18 cellular contexts compared by ENCODE assay signal in genomic region chr13:110259651-110260050, GRCh38. TPM values are rescaled to one million over a fixed set of nuclear protein-coding genes. Genes with fewer than 3 reads are reported as not detected.
DNase-seq lines count a peak whose midpoint lies in the region; ATAC-seq and TF ChIP-seq lines count a peak whose summit lies in the region.
"Had no signal": no experiment of that assay in that cellular context is flagged by ENCODE, and none has a peak within 500 bp of the region (broad histone marks: within the 10 kb centered on the region; RNA-seq: fewer than 3 reads in every experiment).

No MANE protein-coding gene starts in this region.

- DNase-seq in heart right ventricle (no peak), left cardiac atrium (no peak), colonic mucosa (no peak), uterus (no peak), occipital lobe (lab: John Stamatoyannopoulos, UW) (no peak)
- no peak for DNase-seq in activated CD8-positive, alpha-beta T cell treated with anti-CD3 and anti-CD28 coated beads for 36 hours
- DNase-seq: activated CD4-positive, alpha-beta T cell treated with anti-CD3 and anti-CD28 coated beads, Interleukin-2, amount 50 U/mL, for 1 hour; activated T-cell treated with anti-CD3 and anti-CD28 coated beads, Interleukin-2, amount 50 U/mL, for 48 hours; CD8-positive, alpha-beta T cell; naive thymus-derived CD4-positive, alpha-beta T cell; NCI-H2029 treated with DMSO at 0.1 percent for 48 hours; NCI-H524 treated with DMSO at 0.1 percent for 48 hours; stimulated activated CD4-positive, alpha-beta T cell treated with anti-CD3 and anti-CD28 coated beads, Interleukin-4, amount 100 ng/mL, for 24 hours; upper lobe of right lung had no signal

- peaks cover 9% of the 10 kb centered on the region for H3K27me3 Mint-ChIP-seq in activated CD8-positive, alpha-beta T cell treated with anti-CD3 and anti-CD28 coated beads for 36 hours

- TF ChIP-seq POLR2A in uterus (IDR thresholded peaks at IDR 0.05) = no peak

- H3K36me3 Mint-ChIP-seq in activated CD8-positive, alpha-beta T cell treated with anti-CD3 and anti-CD28 coated beads for 36 hours (ENCODE audit: low read depth) = no peaks in the 10 kb centered on the region
- H3K36me3 Mint-ChIP-seq: CD8-positive, alpha-beta T cell had no signal

- H3K27ac Mint-ChIP-seq in activated CD8-positive, alpha-beta T cell treated with anti-CD3 and anti-CD28 coated beads for 36 hours = no peak overlapping the region
- H3K27ac Mint-ChIP-seq: CD8-positive, alpha-beta T cell; GM23338; naive thymus-derived CD4-positive, alpha-beta T cell had no signal

- H3K9me3 Mint-ChIP-seq in activated CD8-positive, alpha-beta T cell treated with anti-CD3 and anti-CD28 coated beads for 36 hours = peaks cover 3% of the 10 kb centered on the region
- H3K9me3 Mint-ChIP-seq: GM23338 had no signal

- CTCF ChIA-PET in activated CD8-positive, alpha-beta T cell treated with anti-CD3 and anti-CD28 coated beads for 36 hours (lab: Charles Lee) = no interaction called here

- H3K4me1 ChIP-seq in heart right ventricle = peaks cover 18 to 88% (median 56%) of the 10 kb centered on the region in 9 donors
- H3K4me1 ChIP-seq in colonic mucosa = no peaks in the 10 kb centered on the region
- peaks cover 16 to 49% of the 10 kb centered on the region in 2 donors for H3K4me1 ChIP-seq in muscle layer of duodenum (ENCODE audit: control insufficient read depth in 1 of 2, insufficient read depth in 2 of 2, low read length in 2 of 2)
- peaks cover 0 to 16% of the 10 kb centered on the region in 2 donors for H3K4me1 ChIP-seq in uterus

- H3K36me3 ChIP-seq in heart right ventricle (no peaks in the 10 kb centered on the region), colonic mucosa (no peaks in the 10 kb centered on the region), muscle layer of duodenum (ENCODE audit: control insufficient read depth in 1 of 2, insufficient read depth in 2 of 2, low read length in 2 of 2) (no peaks in the 10 kb centered on the region), uterus (no peaks in the 10 kb centered on the region)
- H3K36me3 ChIP-seq: upper lobe of right lung had no signal

- ATAC-seq in heart right ventricle (no peak), left cardiac atrium (no peak), HG03565 (IDR thresholded peaks at IDR 0.05; ENCODE audit: unreplicated experiment) (no peak)
- no peak for ATAC-seq in activated CD8-positive, alpha-beta T cell treated with anti-CD3 and anti-CD28 coated beads for 36 hours
- ATAC-seq: CD8-positive, alpha-beta T cell; esophagus mucosa; GM23338; naive thymus-derived CD4-positive, alpha-beta T cell; upper lobe of right lung had no signal

- POLR2A ChIA-PET in activated CD8-positive, alpha-beta T cell treated with anti-CD3 and anti-CD28 coated beads for 36 hours (lab: Charles Lee) = interaction anchor here (0.6 kb wide), 1 partner anchor 505 kb away, joined by 5 read pairs; no protein-coding TSS in a partner anchor

- TF ChIP-seq CTCF in heart right ventricle (IDR thresholded peaks at IDR 0.05) (no peak), colonic mucosa (IDR thresholded peaks at IDR 0.05) (no peak), uterus (IDR thresholded peaks at IDR 0.05) (no peak)
- no peak for TF ChIP-seq CTCF in activated CD8-positive, alpha-beta T cell treated with anti-CD3 and anti-CD28 coated beads for 36 hours (IDR thresholded peaks at IDR 0.05)

- intact Hi-C loops in heart right ventricle (cut with DNase I) (loop anchor here in 2 of 10 donors (5.0 kb wide), 1 partner anchor 43 kb away; no protein-coding TSS in a partner anchor), left cardiac atrium (cut with DNase I) (loop anchor here in 1 of 2 donors (5.0 kb wide), 1 partner anchor 43 kb away; no protein-coding TSS in a partner anchor), colonic mucosa (cut with DNase I) (no loop called here), uterus (cut with DNase I; ENCODE audit: low total_unique reads) (loop anchor here (10.0 kb wide), 1 partner anchor 45 kb away; the partner anchor contains the start of genes COL4A1 and COL4A2)
- intact Hi-C loops in activated CD8-positive, alpha-beta T cell treated with anti-CD3 and anti-CD28 coated beads for 36 hours (cut with micrococcal nuclease) = no loop called here

- H3K9me3 ChIP-seq in heart right ventricle (peaks cover 0 to 3% (median 0%) of the 10 kb centered on the region in 11 donors), colonic mucosa (no peaks in the 10 kb centered on the region), muscle layer of duodenum (ENCODE audit: control insufficient read depth in 1 of 2, low read length in 2 of 2) (no peaks in the 10 kb centered on the region), uterus (no peaks in the 10 kb centered on the region)
- H3K9me3 ChIP-seq: upper lobe of right lung had no signal

- H3K27me3 ChIP-seq in heart right ventricle (no peaks in the 10 kb centered on the region), colonic mucosa (no peaks in the 10 kb centered on the region), muscle layer of duodenum (ENCODE audit: low read depth, low read length) (no peaks in the 10 kb centered on the region), uterus (no peaks in the 10 kb centered on the region)
- H3K27me3 ChIP-seq: upper lobe of right lung had no signal

- no peak overlapping the region for H3K9ac ChIP-seq in colonic mucosa (ENCODE audit: low read depth in 2 of 2, low read length in 2 of 2)

- H3K4me3 ChIP-seq in heart right ventricle = no peak overlapping the region
- no peak overlapping the region for H3K4me3 ChIP-seq in colonic mucosa
- no peak overlapping the region for H3K4me3 ChIP-seq in muscle layer of duodenum (ENCODE audit: low read depth in 1 of 2, low read length in 2 of 2)
- no peak overlapping the region for H3K4me3 ChIP-seq in uterus
- H3K4me3 ChIP-seq: GM23338, upper lobe of right lung had no signal

- H3K4me3 Mint-ChIP-seq in activated CD8-positive, alpha-beta T cell treated with anti-CD3 and anti-CD28 coated beads for 36 hours = no peak overlapping the region
- H3K4me3 Mint-ChIP-seq: CD8-positive, alpha-beta T cell; GM23338; naive thymus-derived CD4-positive, alpha-beta T cell had no signal

- WGBS in heart right ventricle, 2 donors = 66 to 75% methylated on average over 6 of the region's 6 CpGs

- H3K4me1 Mint-ChIP-seq in activated CD8-positive, alpha-beta T cell treated with anti-CD3 and anti-CD28 coated beads for 36 hours (ENCODE audit: low read depth) = no peaks in the 10 kb centered on the region

- H3K27ac ChIP-seq in heart right ventricle (peak overlapping the region in 8 of 10 donors; percentile 1 to 77 (median 30)), colonic mucosa (peak overlapping the region; percentile 19), muscle layer of duodenum (ENCODE audit: low read length) (peak overlapping the region; percentile 34), uterus (peak overlapping the region; percentile 50 to 68)
- H3K27ac ChIP-seq: upper lobe of right lung had no signal

RNA-seq across cellular contexts. Expression of gene COL4A1, which starts 47.3 kb away (rescaled TPM):
- total RNA-seq in heart right ventricle (100 to 1,000 TPM in 7 of 10 donors, 10 to 100 TPM in 3; 96.3 to 342 (median 147) TPM), left cardiac atrium (100 to 1,000 TPM; 210 to 456 TPM), colonic mucosa (10 to 100 TPM; 27.0 to 97.0 TPM), uterus (100 to 1,000 TPM; 164 to 737 (median 209) TPM), occipital lobe (67.8 TPM)
- 100 to 1,000 TPM in 1 of 2 donors, 10 to 100 TPM in 1; 83.3 to 234 TPM for polyA plus RNA-seq in heart right ventricle
- total RNA-seq in activated CD8-positive, alpha-beta T cell treated with anti-CD3 and anti-CD28 coated beads for 36 hours = not detected
- total RNA-seq: CD8-positive, alpha-beta T cell had no signal
- polyA plus RNA-seq: naive thymus-derived CD4-positive, alpha-beta T cell had no signal

RNA-seq across cellular contexts. Expression of gene COL4A2, which starts 47.4 kb away (rescaled TPM):
- 100 to 1,000 TPM in 7 of 10 donors, 10 to 100 TPM in 3; 81.7 to 301 (median 128) TPM for total RNA-seq in heart right ventricle
- 100 to 1,000 TPM; 111 to 265 TPM for polyA plus RNA-seq in heart right ventricle
- total RNA-seq in left cardiac atrium = 100 to 1,000 TPM; 176 to 384 TPM
- 100 to 1,000 TPM in 1 of 2 donors, 10 to 100 TPM in 1; 61.1 to 111 TPM for total RNA-seq in colonic mucosa
- 100 to 1,000 TPM; 157 to 606 (median 284) TPM for total RNA-seq in uterus
- total RNA-seq in occipital lobe = 56.8 TPM
- total RNA-seq in activated CD8-positive, alpha-beta T cell treated with anti-CD3 and anti-CD28 coated beads for 36 hours = not detected
- total RNA-seq: CD8-positive, alpha-beta T cell had no signal
- polyA plus RNA-seq: naive thymus-derived CD4-positive, alpha-beta T cell had no signal

Comparison
In these comparisons a context has a peak if more than half of its experiments do, and no peak if none do; other contexts are left out.
1. RNA of gene COL4A1, which starts 47.3 kb away (total RNA-seq): 210 to 456 TPM in left cardiac atrium, 164 to 737 TPM in uterus, 96.3 to 342 TPM in heart right ventricle, 27.0 to 97.0 TPM in colonic mucosa and 67.8 TPM in occipital lobe (single experiment); not detected in activated CD8-positive, alpha-beta T cell treated with anti-CD3 and anti-CD28 coated beads for 36 hours; every median in the first group is over 10 times any median in the second.
2. RNA of gene COL4A2, which starts 47.4 kb away (total RNA-seq): 176 to 384 TPM in left cardiac atrium, 157 to 606 TPM in uterus, 81.7 to 301 TPM in heart right ventricle, 61.1 to 111 TPM in colonic mucosa and 56.8 TPM in occipital lobe (single experiment); not detected in activated CD8-positive, alpha-beta T cell treated with anti-CD3 and anti-CD28 coated beads for 36 hours; every median in the first group is over 10 times any median in the second.
3. Peak in every context shown above with its lines, with median percentiles within 50 percentile points of each other: H3K27ac ChIP-seq.